In the genomic region with DNA sequence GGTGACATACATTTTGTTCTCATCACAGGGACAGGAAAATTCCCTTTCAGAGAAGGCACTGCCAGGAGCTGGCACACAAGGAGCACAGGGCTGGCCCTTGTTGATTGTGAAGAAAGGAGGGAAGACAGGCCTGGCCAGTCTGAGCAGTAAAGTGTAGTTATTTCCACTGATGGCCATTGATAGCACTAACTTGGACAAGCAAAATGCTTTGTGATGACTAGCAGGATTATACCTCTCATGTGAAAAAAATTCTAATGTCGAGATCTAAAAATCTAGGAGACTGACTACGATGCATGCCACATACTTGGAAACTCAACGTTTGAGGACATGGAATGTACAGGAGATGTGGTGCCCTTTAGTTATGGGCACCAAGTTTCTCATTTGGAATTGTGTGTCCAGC, we compare ENCODE assay signal across 29 cellular contexts. TPM values are rescaled to one million over a fixed set of nuclear protein-coding genes. Genes with fewer than 3 reads are reported as not detected.
A peak's percentile ranks its signal among the peaks of the same experiment; 100 is the strongest.
DNase-seq lines count a peak whose midpoint lies in the region; TF ChIP-seq lines count a peak whose summit lies in the region.
"Had no signal": no experiment of that assay in that cellular context is flagged by ENCODE, and none has a peak within 500 bp of the region (broad histone marks: within the 10 kb centered on the region; RNA-seq: fewer than 3 reads in every experiment).

No MANE protein-coding gene starts in this region.

- H4K20me1 ChIP-seq in osteoblast (ENCODE audit: insufficient read depth, low read length): no peaks in the 10 kb centered on the region
- H4K20me1 ChIP-seq: BLaER1; BLaER1 treated with 17β-estradiol and CSF1 and Interleukin-3, amounts not matched to agents 10 nM and 100 nM had no signal

- no peaks in the 10 kb centered on the region for H3K4me1 ChIP-seq in osteoblast (ENCODE audit: insufficient read depth, low read length)
- H3K4me1 ChIP-seq: A549, BE2C, Caco-2 had no signal

- TF ChIP-seq CTCF in osteoblast (IDR thresholded peaks at IDR 0.05; ENCODE audit: extremely low read depth, low read depth, low read length): no peak

- no peaks in the 10 kb centered on the region for H3K79me2 ChIP-seq in osteoblast (ENCODE audit: insufficient read depth, low read length)

- no peak overlapping the region for H3K4me2 ChIP-seq in osteoblast (ENCODE audit: insufficient read depth, low read length)
- H3K4me2 ChIP-seq: A549; BLaER1; BLaER1 treated with 17β-estradiol and CSF1 and Interleukin-3, amounts not matched to agents 10 nM and 100 nM had no signal

- H3K27me3 ChIP-seq in osteoblast (ENCODE audit: insufficient read depth, low read length): no peaks in the 10 kb centered on the region
- H3K27me3 ChIP-seq: BLaER1; BLaER1 treated with 17β-estradiol and CSF1 and Interleukin-3, amounts not matched to agents 10 nM and 100 nM had no signal

- no peaks in the 10 kb centered on the region for H3K9me3 ChIP-seq in osteoblast (ENCODE audit: low read depth, low read length)
- H3K9me3 ChIP-seq: A549; BE2C; BLaER1; BLaER1 treated with 17β-estradiol and CSF1 and Interleukin-3, amounts not matched to agents 10 nM and 100 nM; Caco-2 had no signal

- no peak overlapping the region for H3K27ac ChIP-seq in osteoblast (ENCODE audit: low read depth, low read length)
- H3K27ac ChIP-seq: 22Rv1; A549; BLaER1; BLaER1 treated with 17β-estradiol and CSF1 and Interleukin-3, amounts not matched to agents 10 nM and 100 nM; C4-2B had no signal

- DNase-seq in osteoblast (ENCODE audit: insufficient read length, low spot score, missing footprints): peak; percentile 63
- DNase-seq in stimulated activated CD4-positive, alpha-beta T cell treated with anti-CD3 and anti-CD28 coated beads, Interleukin-2, amount 100 ng/mL, for 48 hours: no peak
- DNase-seq: 8988T; ACHN; AML-193; BE2C; C1 segment of cervical spinal cord; Caco-2; Calu3; CD4-positive, alpha-beta memory T cell; CD4-positive, alpha-beta T cell; CD4-positive, CD25-positive, alpha-beta regulatory T cell; CD8-positive, alpha-beta memory T cell; CD8-positive, alpha-beta T cell; COR-L47; DMS 273 treated with DMSO at 0.1 percent for 48 hours; DMS153; DMS53; DMS79; DMS79 treated with DMSO at 0.1 percent for 48 hours; DND-41; EL had no signal

- H3K36me3 ChIP-seq in osteoblast (ENCODE audit: insufficient read depth, low read length): no peaks in the 10 kb centered on the region
- H3K36me3 ChIP-seq: BE2C; BLaER1; BLaER1 treated with 17β-estradiol and CSF1 and Interleukin-3, amounts not matched to agents 10 nM and 100 nM had no signal

- no peak overlapping the region for H2AFZ ChIP-seq in osteoblast (ENCODE audit: low read length)

- no peak overlapping the region for H3K4me3 ChIP-seq in osteoblast (ENCODE audit: insufficient read depth, low read length)
- H3K4me3 ChIP-seq: A549; BLaER1; BLaER1 treated with 17β-estradiol and CSF1 and Interleukin-3, amounts not matched to agents 10 nM and 100 nM had no signal

RNA-seq across cellular contexts. Expression of a gene that starts 54.3 kb away (rescaled TPM):
- total RNA-seq in osteoblast: 0.29 and 0.36 TPM in 2 replicates
- total RNA-seq: A172; B cell; Caco-2; Calu3; CD4-positive, alpha-beta memory T cell; CD4-positive, alpha-beta T cell; CD4-positive, CD25-positive, alpha-beta regulatory T cell; CD8-positive, alpha-beta memory T cell; CD8-positive, alpha-beta T cell had no signal
